Comparison of ENCODE assay signal across 8 cellular contexts in genomic region chr15:74539521-74539920, GRCh38. TPM values are rescaled to one million over a fixed set of nuclear protein-coding genes. Genes with fewer than 3 reads are reported as not detected.
DNase-seq lines count a peak whose midpoint lies in the region; ATAC-seq and TF ChIP-seq lines count a peak whose summit lies in the region.
"Not testable (repeated sequence)": the region's sequence is repeated elsewhere in the genome, so short reads cannot be mapped to it uniquely, and the experiment has no call there.

No MANE protein-coding gene starts in this region.

- H3K36me3 Mint-ChIP-seq in T-helper 2 cell treated with Interferon-gamma antibody and Interleukin-4, amounts not matched to agents 5 μg/mL and 100 μg/mL, for 36 hours (ENCODE audit: low read depth) = peaks cover 18% of the 10 kb centered on the region
- peaks cover 31% of the 10 kb centered on the region for H3K36me3 Mint-ChIP-seq in activated T-helper 17 cell treated with anti-CD3 and anti-CD28 coated beads, Interleukin-2, amount 50 U/mL, for 72 hours (ENCODE audit: low read depth)
- not testable (repeated sequence) for H3K36me3 Mint-ChIP-seq in chondrocyte (ENCODE audit: low read depth)

- H3K9me3 Mint-ChIP-seq in T-helper 2 cell treated with Interferon-gamma antibody and Interleukin-4, amounts not matched to agents 5 μg/mL and 100 μg/mL, for 36 hours; activated T-helper 17 cell treated with anti-CD3 and anti-CD28 coated beads, Interleukin-2, amount 50 U/mL, for 72 hours; chondrocyte (ENCODE audit: low read depth): not testable (repeated sequence)

- TF ChIP-seq CTCF in C4-2B (conservative IDR thresholded peaks at IDR 0.05); NB4 (IDR thresholded peaks at IDR 0.05; ENCODE audit: low read depth, low read length); chondrocyte (IDR thresholded peaks at IDR 0.05): not testable (repeated sequence)

- H3K36me3 ChIP-seq in HAP-1 (replicated peaks); mesodermal cell (ENCODE audit: control insufficient read depth, insufficient read depth, low read length); skeletal muscle satellite cell (ENCODE audit: insufficient read depth, low read length): not testable (repeated sequence)

- not testable (repeated sequence) for TF ChIP-seq POLR2A in NB4 (IDR thresholded peaks at IDR 0.05; ENCODE audit: extremely low read depth, insufficient read length)

- not testable (repeated sequence) for H3K9me3 ChIP-seq in HAP-1; mesodermal cell (ENCODE audit: control insufficient read depth, low read length); skeletal muscle satellite cell (replicated peaks; ENCODE audit: low read length)

- H3K4me3 Mint-ChIP-seq in T-helper 2 cell treated with Interferon-gamma antibody and Interleukin-4, amounts not matched to agents 5 μg/mL and 100 μg/mL, for 36 hours = peak overlapping the region; percentile 82
- H3K4me3 Mint-ChIP-seq in activated T-helper 17 cell treated with anti-CD3 and anti-CD28 coated beads, Interleukin-2, amount 50 U/mL, for 72 hours = peak overlapping the region; percentile 99
- H3K4me3 Mint-ChIP-seq in chondrocyte (ENCODE audit: unreplicated experiment) = peak overlapping the region; percentile 37

- in situ Hi-C loops in HAP-1 (cut with MboI; ENCODE audit: low sequenced_read_pairs) = loop anchor here (10.0 kb wide), 1 partner anchor 75 kb away; the partner anchor contains the start of gene UBL7

- peaks cover 38% of the 10 kb centered on the region for H3K4me1 Mint-ChIP-seq in T-helper 2 cell treated with Interferon-gamma antibody and Interleukin-4, amounts not matched to agents 5 μg/mL and 100 μg/mL, for 36 hours (ENCODE audit: low read depth)
- H3K4me1 Mint-ChIP-seq in activated T-helper 17 cell treated with anti-CD3 and anti-CD28 coated beads, Interleukin-2, amount 50 U/mL, for 72 hours = peaks cover 32% of the 10 kb centered on the region
- H3K4me1 Mint-ChIP-seq in chondrocyte (ENCODE audit: low read depth) = peaks cover 26% of the 10 kb centered on the region

- H3K4me2 ChIP-seq in skeletal muscle satellite cell (ENCODE audit: low read length) = peak overlapping the region; percentile 95

- not testable (repeated sequence) for H3K27me3 Mint-ChIP-seq in T-helper 2 cell treated with Interferon-gamma antibody and Interleukin-4, amounts not matched to agents 5 μg/mL and 100 μg/mL, for 36 hours (ENCODE audit: low read depth); activated T-helper 17 cell treated with anti-CD3 and anti-CD28 coated beads, Interleukin-2, amount 50 U/mL, for 72 hours
- peaks cover 14% of the 10 kb centered on the region for H3K27me3 Mint-ChIP-seq in chondrocyte (ENCODE audit: low read depth)

- not testable (repeated sequence) for H3K9ac ChIP-seq in skeletal muscle satellite cell (ENCODE audit: low read depth, low read length)

- 95% methylated on average over 10 to 11 of the region's 12 CpGs for WGBS in mesodermal cell (ENCODE audit: insufficient coverage in 2 of 2), 2 experiments

- not testable (repeated sequence) for DNase-seq in HAP-1 (ENCODE audit: low spot score in 2 of 2); NB4 (ENCODE audit: low read depth); T-helper 2 cell treated with Interferon-gamma antibody and Interleukin-4, amounts not matched to agents 5 μg/mL and 100 μg/mL, for 36 hours (ENCODE audit: low spot score); chondrocyte (ENCODE audit: low spot score)

- H3K4me3 ChIP-seq in HAP-1 (peak overlapping the region; percentile 98), NB4 (ENCODE audit: low read depth, low read length) (peak overlapping the region; percentile 92), mesodermal cell (ENCODE audit: extremely low read depth, insufficient read depth, low read length, poor library complexity, severe bottlenecking) (peak overlapping the region; percentile 61)
- not testable (repeated sequence) for H3K4me3 ChIP-seq in skeletal muscle satellite cell (ENCODE audit: low read length)

- H3K4me1 ChIP-seq in HAP-1 (peaks cover 30% of the 10 kb centered on the region), skeletal muscle satellite cell (ENCODE audit: control insufficient read depth, insufficient read depth, low read length) (peaks cover 25% of the 10 kb centered on the region)
- not testable (repeated sequence) for H3K4me1 ChIP-seq in mesodermal cell (ENCODE audit: control insufficient read depth, insufficient read depth, low read length, poor library complexity, severe bottlenecking)

- H3K27ac Mint-ChIP-seq in T-helper 2 cell treated with Interferon-gamma antibody and Interleukin-4, amounts not matched to agents 5 μg/mL and 100 μg/mL, for 36 hours = peak overlapping the region; percentile 75
- not testable (repeated sequence) for H3K27ac Mint-ChIP-seq in activated T-helper 17 cell treated with anti-CD3 and anti-CD28 coated beads, Interleukin-2, amount 50 U/mL, for 72 hours; chondrocyte (ENCODE audit: unreplicated experiment)

- H3K27ac ChIP-seq in C4-2B = peak overlapping the region; percentile 90
- H3K27ac ChIP-seq in mesodermal cell (ENCODE audit: low read depth, low read length, severe bottlenecking) = not testable (repeated sequence)

- not testable (repeated sequence) for ATAC-seq in activated T-helper 17 cell treated with anti-CD3 and anti-CD28 coated beads, Interleukin-2, amount 50 U/mL, for 72 hours (replicated peaks)

- H3K27me3 ChIP-seq in HAP-1 (ENCODE audit: low read depth); skeletal muscle satellite cell (ENCODE audit: control insufficient read depth, insufficient read depth, low read length): not testable (repeated sequence)

RNA-seq across cellular contexts. Expression of gene ARID3B, which starts 1.5 kb away (rescaled TPM):
- total RNA-seq in activated T-helper 17 cell treated with anti-CD3 and anti-CD28 coated beads, Interleukin-2, amount 50 U/mL, for 72 hours = 10 to 100 TPM; 40.3 to 43.9 TPM
- total RNA-seq in chondrocyte = 1.8 to 2.6 TPM (median 2.5 TPM) in 3 replicates
- polyA plus RNA-seq in mesodermal cell (2013, experiment 1 of 2) = 71.5 TPM
- 58.5 TPM for polyA plus RNA-seq in mesodermal cell (2013, experiment 2 of 2)
- total RNA-seq in skeletal muscle satellite cell (2012; rRNA removed) = 1.5 and 1.8 TPM in 2 replicates

Comparison
In these comparisons a context has a peak if more than half of its experiments do, and no peak if none do; other contexts are left out.
1. H3K4me3 Mint-ChIP-seq: peak in every context shown above with its lines; median percentile 99 in activated T-helper 17 cell treated with anti-CD3 and anti-CD28 coated beads, Interleukin-2, amount 50 U/mL, for 72 hours; 82 in T-helper 2 cell treated with Interferon-gamma antibody and Interleukin-4, amounts not matched to agents 5 μg/mL and 100 μg/mL, for 36 hours; 37 in chondrocyte.
2. RNA of gene ARID3B, which starts 1.5 kb away (total RNA-seq): 40.3 to 43.9 TPM in activated T-helper 17 cell treated with anti-CD3 and anti-CD28 coated beads, Interleukin-2, amount 50 U/mL, for 72 hours; 1.8 to 2.6 TPM in chondrocyte; every median in the first group is over 10 times any median in the second.